19 cellular contexts compared by ENCODE assay signal in genomic region chr10:122245136-122245535, GRCh38. TPM values are rescaled to one million over a fixed set of nuclear protein-coding genes. Genes with fewer than 3 reads are reported as not detected.
"Had no signal": no experiment of that assay in that cellular context is flagged by ENCODE, and none has a peak within 500 bp of the region (broad histone marks: within the 10 kb centered on the region; RNA-seq: fewer than 3 reads in every experiment).

No MANE protein-coding gene starts in this region.

- H3K4me3 Mint-ChIP-seq: activated CD4-positive, alpha-beta memory T cell treated with anti-CD3 and anti-CD28 coated beads for 36 hours; activated CD4-positive, alpha-beta T cell treated with anti-CD3 and anti-CD28 coated beads for 36 hours; activated CD8-positive, alpha-beta memory T cell treated with anti-CD3 and anti-CD28 coated beads, Interleukin-2, amount 10 ng/mL, durations not matched to agents 7 days and 5 days; activated naive CD4-positive, alpha-beta T cell treated with anti-CD3 and anti-CD28 coated beads, Interleukin-2, amount 10 ng/mL, durations not matched to agents 7 days and 5 days; naive thymus-derived CD4-positive, alpha-beta T cell; stimulated activated memory B cell treated with anti-CD40 and anti-IgM and Interleukin-4, amounts not matched to agents 10 μg/mL and 1 μg/mL and 100 μg/mL, for 72 hours had no signal

- H3K4me1 Mint-ChIP-seq: activated CD4-positive, alpha-beta T cell treated with anti-CD3 and anti-CD28 coated beads for 36 hours; activated CD8-positive, alpha-beta memory T cell treated with anti-CD3 and anti-CD28 coated beads, Interleukin-2, amount 10 ng/mL, durations not matched to agents 7 days and 5 days; activated naive CD4-positive, alpha-beta T cell treated with anti-CD3 and anti-CD28 coated beads, Interleukin-2, amount 10 ng/mL, durations not matched to agents 7 days and 5 days; naive thymus-derived CD4-positive, alpha-beta T cell; stimulated activated memory B cell treated with anti-CD40 and anti-IgM and Interleukin-4, amounts not matched to agents 10 μg/mL and 1 μg/mL and 100 μg/mL, for 72 hours had no signal

- ATAC-seq: activated CD4-positive, alpha-beta T cell treated with anti-CD3 and anti-CD28 coated beads for 36 hours; activated CD8-positive, alpha-beta memory T cell treated with anti-CD3 and anti-CD28 coated beads, Interleukin-2, amount 10 ng/mL, durations not matched to agents 7 days and 5 days; left lobe of liver; mucosa of descending colon; naive thymus-derived CD4-positive, alpha-beta T cell; stimulated activated memory B cell treated with anti-CD40 and anti-IgM and Interleukin-4, amounts not matched to agents 10 μg/mL and 1 μg/mL and 100 μg/mL, for 72 hours had no signal

- DNase-seq: activated CD4-positive, alpha-beta memory T cell treated with anti-CD3 and anti-CD28 coated beads for 36 hours; activated CD4-positive, alpha-beta T cell treated with anti-CD3 and anti-CD28 coated beads for 36 hours; activated CD8-positive, alpha-beta memory T cell treated with anti-CD3 and anti-CD28 coated beads, Interleukin-2, amount 10 ng/mL, durations not matched to agents 7 days and 5 days; activated naive CD4-positive, alpha-beta T cell treated with anti-CD3 and anti-CD28 coated beads, Interleukin-2, amount 10 ng/mL, durations not matched to agents 7 days and 5 days; activated T-cell treated with anti-CD3 and anti-CD28 coated beads, Interleukin-2, amount 50 U/mL, for 1 hour; dorsolateral prefrontal cortex; hippocampal formation; mucosa of descending colon; naive thymus-derived CD4-positive, alpha-beta T cell; stimulated activated CD4-positive, alpha-beta T cell treated with anti-CD3 and anti-CD28 coated beads, Interleukin-2, amount 100 ng/mL, for 48 hours; WERI-Rb-1 had no signal

- FAIRE-seq: keratinocyte, urothelium cell line had no signal

- H3K27me3 Mint-ChIP-seq: activated CD4-positive, alpha-beta memory T cell treated with anti-CD3 and anti-CD28 coated beads for 36 hours; activated CD4-positive, alpha-beta T cell treated with anti-CD3 and anti-CD28 coated beads for 36 hours; activated CD8-positive, alpha-beta memory T cell treated with anti-CD3 and anti-CD28 coated beads, Interleukin-2, amount 10 ng/mL, durations not matched to agents 7 days and 5 days; activated naive CD4-positive, alpha-beta T cell treated with anti-CD3 and anti-CD28 coated beads, Interleukin-2, amount 10 ng/mL, durations not matched to agents 7 days and 5 days; stimulated activated memory B cell treated with anti-CD40 and anti-IgM and Interleukin-4, amounts not matched to agents 10 μg/mL and 1 μg/mL and 100 μg/mL, for 72 hours had no signal

- H3K36me3 Mint-ChIP-seq: activated CD4-positive, alpha-beta memory T cell treated with anti-CD3 and anti-CD28 coated beads for 36 hours; activated CD8-positive, alpha-beta memory T cell treated with anti-CD3 and anti-CD28 coated beads, Interleukin-2, amount 10 ng/mL, durations not matched to agents 7 days and 5 days; activated naive CD4-positive, alpha-beta T cell treated with anti-CD3 and anti-CD28 coated beads, Interleukin-2, amount 10 ng/mL, durations not matched to agents 7 days and 5 days; naive thymus-derived CD4-positive, alpha-beta T cell; stimulated activated memory B cell treated with anti-CD40 and anti-IgM and Interleukin-4, amounts not matched to agents 10 μg/mL and 1 μg/mL and 100 μg/mL, for 72 hours had no signal

- H3K9me3 Mint-ChIP-seq: activated CD4-positive, alpha-beta memory T cell treated with anti-CD3 and anti-CD28 coated beads for 36 hours; activated naive CD4-positive, alpha-beta T cell treated with anti-CD3 and anti-CD28 coated beads, Interleukin-2, amount 10 ng/mL, durations not matched to agents 7 days and 5 days; activated T-helper 2 cell treated with anti-CD3 and anti-CD28 coated beads, Interferon-gamma antibody, Interleukin-2, Interleukin-4, amounts not matched to agents 10 μg/mL and 5 μg/mL and 100 μg/mL, durations not matched to agents 14 hours and 24 hours and 36 hours; stimulated activated memory B cell treated with anti-CD40 and anti-IgM and Interleukin-4, amounts not matched to agents 10 μg/mL and 1 μg/mL and 100 μg/mL, for 72 hours had no signal

- H3K27ac Mint-ChIP-seq: activated CD4-positive, alpha-beta memory T cell treated with anti-CD3 and anti-CD28 coated beads for 36 hours; activated CD4-positive, alpha-beta T cell treated with anti-CD3 and anti-CD28 coated beads for 36 hours; activated CD8-positive, alpha-beta memory T cell treated with anti-CD3 and anti-CD28 coated beads, Interleukin-2, amount 10 ng/mL, durations not matched to agents 7 days and 5 days; activated naive CD4-positive, alpha-beta T cell treated with anti-CD3 and anti-CD28 coated beads, Interleukin-2, amount 10 ng/mL, durations not matched to agents 7 days and 5 days; activated T-helper 2 cell treated with anti-CD3 and anti-CD28 coated beads, Interferon-gamma antibody, Interleukin-2, Interleukin-4, amounts not matched to agents 10 μg/mL and 5 μg/mL and 100 μg/mL, durations not matched to agents 14 hours and 24 hours and 36 hours; naive thymus-derived CD4-positive, alpha-beta T cell; stimulated activated memory B cell treated with anti-CD40 and anti-IgM and Interleukin-4, amounts not matched to agents 10 μg/mL and 1 μg/mL and 100 μg/mL, for 72 hours had no signal

RNA-seq across cellular contexts. Expression of gene BTBD16, which starts 26.0 kb away (rescaled TPM):
- total RNA-seq: activated CD4-positive, alpha-beta memory T cell treated with anti-CD3 and anti-CD28 coated beads for 36 hours; activated CD4-positive, alpha-beta T cell treated with anti-CD3 and anti-CD28 coated beads for 36 hours; activated CD8-positive, alpha-beta memory T cell treated with anti-CD3 and anti-CD28 coated beads, Interleukin-2, amount 10 ng/mL, durations not matched to agents 7 days and 5 days; activated T-helper 2 cell treated with anti-CD3 and anti-CD28 coated beads, Interferon-gamma antibody, Interleukin-2, Interleukin-4, amounts not matched to agents 10 μg/mL and 5 μg/mL and 100 μg/mL, durations not matched to agents 14 hours and 24 hours and 36 hours; ascending aorta; naive thymus-derived CD4-positive, alpha-beta T cell; right atrium auricular region; skeletal muscle tissue had no signal
